In the genomic region with DNA sequence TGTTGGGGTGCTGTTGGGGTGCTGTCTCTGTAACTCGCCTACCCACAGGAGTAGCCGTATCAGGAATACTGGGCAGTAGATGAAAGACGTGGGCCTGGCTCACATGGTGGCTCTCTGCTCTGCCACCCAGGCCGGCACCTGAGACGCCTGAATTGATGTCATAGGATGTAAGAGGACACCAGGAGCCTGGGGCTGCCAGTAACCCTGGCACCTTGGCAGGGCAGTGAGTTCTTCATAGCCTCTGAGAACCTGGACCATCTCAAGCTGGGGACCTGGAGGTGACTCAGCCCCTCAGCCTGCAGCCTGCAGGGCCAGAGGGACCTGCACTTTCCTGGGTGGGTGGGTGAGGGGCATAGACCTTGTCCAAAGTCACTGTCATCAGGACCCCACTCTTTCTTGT, we compare ENCODE assay signal across 24 cellular contexts. TPM values are rescaled to one million over a fixed set of nuclear protein-coding genes. Genes with fewer than 3 reads are reported as not detected.
DNase-seq lines count a peak whose midpoint lies in the region; ATAC-seq and TF ChIP-seq lines count a peak whose summit lies in the region.
"Had no signal": no experiment of that assay in that cellular context is flagged by ENCODE, and none has a peak within 500 bp of the region (broad histone marks: within the 10 kb centered on the region; RNA-seq: fewer than 3 reads in every experiment).

No MANE protein-coding gene starts in this region.

- dilution Hi-C loops in IMR-90 (cut with HindIII; ENCODE audit: low sequenced_read_pairs, unreplicated experiment): no loop called here

- H4K8ac ChIP-seq in IMR-90 (ENCODE audit: low read depth in 2 of 2, low read length in 2 of 2): peak overlapping the region; percentile 16 to 90; a peak in 2 of 4 replicates

- H2AK9ac ChIP-seq in IMR-90 (replicated peaks; ENCODE audit: low read depth, low read length, poor library complexity): peak overlapping the region; percentile 39

- H3K9ac ChIP-seq in IMR-90 (ENCODE audit: low read depth, low read length): no peak overlapping the region
- H3K9ac ChIP-seq in parathyroid adenoma: no peak overlapping the region
- H3K9ac ChIP-seq: KMS-11 had no signal

- TF ChIP-seq RAD21 in IMR-90 (IDR thresholded peaks at IDR 0.05; ENCODE audit: low read length): no peak

- peak; percentile 51 for DNase-seq in activated CD8-positive, alpha-beta memory T cell treated with anti-CD3 and anti-CD28 coated beads, Interleukin-2, amount 50 U/mL, for 48 hours
- no peak for DNase-seq in activated CD8-positive, alpha-beta memory T cell treated with anti-CD3 and anti-CD28 coated beads, Interleukin-2, amount 50 U/mL, for 4 hours
- DNase-seq in IMR-90: no peak
- peak; percentile 25 for DNase-seq in SW480 (ENCODE audit: low spot score)
- DNase-seq in SKM-1 treated with dmso at 0.1 percent for 144 hours (lab: John Stamatoyannopoulos, UW; ENCODE audit: unreplicated experiment): no peak
- no peak for DNase-seq in SHP77 (lab: John Stamatoyannopoulos, UW)
- no peak for DNase-seq in effector CD4-positive, alpha-beta T cell
- DNase-seq: activated naive CD4-positive, alpha-beta T cell treated with anti-CD3 and anti-CD28 coated beads, Interleukin-2, amount 10 ng/mL, durations not matched to agents 7 days and 5 days; activated T-cell treated with anti-CD3 and anti-CD28 coated beads, Interleukin-2, amount 50 U/mL, for 1 hour; CD4-positive, alpha-beta T cell; cerebellar nuclear complex; effector memory CD8-positive, alpha-beta T cell; natural killer cell; NCI-H1048; NCI-H187 treated with DMSO at 0.1 percent for 48 hours; NCI-H524; Right ventricle myocardium superior; stimulated activated CD4-positive, alpha-beta T cell treated with anti-CD3 and anti-CD28 coated beads, Interleukin-2, amount 100 ng/mL, for 24 hours; stimulated activated naive CD4-positive, alpha-beta T cell; tibial artery had no signal

- H3K27me3 ChIP-seq in IMR-90 (ENCODE audit: control insufficient read depth, insufficient read depth, low read length) (no peaks in the 10 kb centered on the region), parathyroid adenoma (ENCODE audit: control insufficient read depth, insufficient read depth, low read length) (no peaks in the 10 kb centered on the region)

- H2AK5ac ChIP-seq in IMR-90 (ENCODE audit: low read depth, low read length): peak overlapping the region; percentile 60

- BruUV-seq in IMR-90 (replicated peaks; lab: Mats Ljungman, UMichigan): no TSS peak

- TF ChIP-seq POLR2A in IMR-90 (IDR thresholded peaks at IDR 0.05; ENCODE audit: low read depth, low read length): no peak

- no peaks in the 10 kb centered on the region for H3K79me1 ChIP-seq in IMR-90 (ENCODE audit: low read depth in 1 of 2, low read length in 2 of 2)

- CTCF ChIA-PET in IMR-90 (lab: Yijun Ruan, JAX): interaction anchor here (1.2 kb wide), 1 partner anchor 41 kb away, joined by 3 read pairs; no protein-coding TSS in a partner anchor

- 0 out of 2 replicates have a peak overlapping the region, but pooled peaks have one; percentile 61 for H3K14ac ChIP-seq in IMR-90 (replicated peaks; ENCODE audit: low read depth, low read length)

- peaks cover 6% of the 10 kb centered on the region for H3K9me1 ChIP-seq in IMR-90 (ENCODE audit: insufficient read depth, low read length)

- intact Hi-C loops in IMR-90 (cut with micrococcal nuclease): loop anchor here (5.0 kb wide), 1 partner anchor 328 kb away; no protein-coding TSS in a partner anchor

- no peaks in the 10 kb centered on the region for H3K36me3 ChIP-seq in IMR-90 (ENCODE audit: control insufficient read depth, insufficient read depth, low read length)
- no peaks in the 10 kb centered on the region for H3K36me3 ChIP-seq in parathyroid adenoma (ENCODE audit: control insufficient read depth, insufficient read depth, low read length)
- H3K36me3 ChIP-seq: esophagus muscularis mucosa, gastroesophageal sphincter, tibial artery had no signal

- H2AFZ ChIP-seq in IMR-90 (replicated peaks; ENCODE audit: low read length, poor library complexity) (no peak overlapping the region), parathyroid adenoma (peak overlapping the region; percentile 48)

- in situ Hi-C loops in IMR-90 (cut with MboI; ENCODE audit: low sequenced_read_pairs): loop anchor here (5.0 kb wide), 1 partner anchor 483 kb away; no protein-coding TSS in a partner anchor

- WGBS in IMR-90 (ENCODE audit: extremely low coverage in 2 of 2, insufficient read length in 1 of 2), 2 experiments: 100% methylated on average over 3 of the region's 5 CpGs; no CpG with 5 or more reads in 1 of the 2 experiments

- no peaks in the 10 kb centered on the region for H3K9me3 ChIP-seq in IMR-90 (ENCODE audit: control insufficient read depth, insufficient read depth, low read length)
- no peaks in the 10 kb centered on the region for H3K9me3 ChIP-seq in parathyroid adenoma (ENCODE audit: control insufficient read depth, low read length)
- H3K9me3 ChIP-seq: esophagus muscularis mucosa, gastroesophageal sphincter, tibial artery had no signal

- peak overlapping the region; percentile 90 for H3K4ac ChIP-seq in IMR-90 (ENCODE audit: low read depth, low read length)

- peak overlapping the region; percentile 89; the same call in 1 of the 2 replicates for H2BK20ac ChIP-seq in IMR-90 (ENCODE audit: low read depth, low read length)

- ATAC-seq in IMR-90 (ENCODE audit: low read depth): no peak

- POLR2A ChIA-PET in IMR-90 (lab: Charles Lee; ENCODE audit: unreplicated experiment): no interaction called here

- peak overlapping the region; percentile 65; the same call in 2 of the 3 replicates for H2BK15ac ChIP-seq in IMR-90 (ENCODE audit: low read depth, low read length)

- H3K4me3 ChIP-seq in IMR-90 (ENCODE audit: insufficient read depth, low read depth, low read length) (no peak overlapping the region), parathyroid adenoma (ENCODE audit: low read depth, low read length) (no peak overlapping the region)
- H3K4me3 ChIP-seq: esophagus muscularis mucosa, gastroesophageal sphincter, tibial artery had no signal

- no peak for TF ChIP-seq CTCF in IMR-90 (conservative IDR thresholded peaks at IDR 0.05; ENCODE audit: low read depth, low read length)
- TF ChIP-seq CTCF in parathyroid adenoma (IDR thresholded peaks at IDR 0.05): no peak

- H4K5ac ChIP-seq in IMR-90 (ENCODE audit: low read depth, low read length): peak overlapping the region; percentile 20; the same call in 1 of the 2 replicates

- no peak overlapping the region for H3K18ac ChIP-seq in IMR-90 (ENCODE audit: low read depth, low read length)

- H3K79me2 ChIP-seq in parathyroid adenoma: no peaks in the 10 kb centered on the region

- H2BK120ac ChIP-seq in IMR-90 (ENCODE audit: low read depth, low read length): peak overlapping the region; percentile 97

- H3K4me1 ChIP-seq in IMR-90 (ENCODE audit: control insufficient read depth, insufficient read depth, low read length) (peaks cover 5% of the 10 kb centered on the region; the same call in 1 of the 2 replicates), parathyroid adenoma (peaks cover 25% of the 10 kb centered on the region)

- no peaks in the 10 kb centered on the region for H4K20me1 ChIP-seq in IMR-90 (ENCODE audit: insufficient read depth, low read length)

- no peak overlapping the region for H3K56ac ChIP-seq in IMR-90 (ENCODE audit: extremely low read depth, insufficient read depth, low read length)

- H3K4me2 ChIP-seq in IMR-90 (ENCODE audit: low read depth, low read length): no peak overlapping the region
- H3K4me2 ChIP-seq in parathyroid adenoma (ENCODE audit: low read length): peak overlapping the region; percentile 14

- peak overlapping the region; percentile 92 for H4K91ac ChIP-seq in IMR-90 (ENCODE audit: insufficient read depth, low read depth, low read length)

- H3K23ac ChIP-seq in IMR-90 (ENCODE audit: low read depth, low read length): no peak overlapping the region

- H3K27ac ChIP-seq in IMR-90 (ENCODE audit: insufficient read depth, low read length): no peak overlapping the region; the same call in 1 of the 2 replicates
- H3K27ac ChIP-seq in parathyroid adenoma: peak overlapping the region; percentile 55
- H3K27ac ChIP-seq: esophagus muscularis mucosa, gastroesophageal sphincter, KMS-11, tibial artery had no signal

- H2BK5ac ChIP-seq in IMR-90 (ENCODE audit: low read depth, low read length, poor library complexity, severe bottlenecking): no peak overlapping the region

TF ChIP-seq in IMR-90, 13 proteins besides CTCF, POLR2A, EP300 and RAD21:
- TF ChIP-seq RFX5 (IDR thresholded peaks at IDR 0.05; ENCODE audit: low read depth, low read length) (no peak), RCOR1 (IDR thresholded peaks at IDR 0.05; ENCODE audit: insufficient replicate concordance, low read length) (no peak), BHLHE40 (IDR thresholded peaks at IDR 0.05; ENCODE audit: low read depth, low read length) (no peak), NFE2L2 (IDR thresholded peaks at IDR 0.05; ENCODE audit: low read depth, low read length) (no peak), MAZ (IDR thresholded peaks at IDR 0.05; ENCODE audit: borderline replicate concordance, low read depth, low read length) (no peak)

RNA-seq across cellular contexts. Expression of a gene that starts 39.0 kb away (rescaled TPM):
- total RNA-seq in IMR-90 (2012; rRNA removed): 8.2 and 9.4 TPM in 2 replicates
- 18.0 and 21.2 TPM in 2 replicates for polyA plus RNA-seq in IMR-90 (2012; rRNA removed)
- 21.7 and 23.3 TPM in 2 replicates for polyA plus RNA-seq in IMR-90 (2012; cell fraction: cytosol; rRNA removed)
- 21.1 and 27.3 TPM in 2 replicates for polyA plus RNA-seq in IMR-90 (2012; cell fraction: nucleus; rRNA removed; ENCODE audit: low replicate concordance)

Comparison
In these comparisons a context has a peak if more than half of its experiments do, and no peak if none do; other contexts are left out.
1. DNase-seq: peak in activated CD8-positive, alpha-beta memory T cell treated with anti-CD3 and anti-CD28 coated beads, Interleukin-2, amount 50 U/mL, for 48 hours (single experiment) and SW480 (single experiment); none in activated CD8-positive, alpha-beta memory T cell treated with anti-CD3 and anti-CD28 coated beads, Interleukin-2, amount 50 U/mL, for 4 hours (single experiment), IMR-90 (single experiment), SKM-1 treated with dmso at 0.1 percent for 144 hours (single experiment), SHP77 (0 of 2) and effector CD4-positive, alpha-beta T cell (single experiment).